Comparison of ENCODE assay signal across 8 cellular contexts in genomic region chr16:71564377-71564967, GRCh38. TPM values are rescaled to one million over a fixed set of nuclear protein-coding genes. Genes with fewer than 3 reads are reported as not detected.
DNase-seq lines count a peak whose midpoint lies in the region; ATAC-seq and TF ChIP-seq lines count a peak whose summit lies in the region.

No MANE protein-coding gene starts in this region.

- TF ChIP-seq CTCF in HFFc6 (IDR thresholded peaks at IDR 0.05) (no peak), fibroblast of lung (conservative IDR thresholded peaks at IDR 0.05 in 1 of 2, IDR thresholded peaks at IDR 0.05 in 1 of 2; ENCODE audit: low read depth in 1 of 2, low read length in 2 of 2) (no peak), prostate gland (IDR thresholded peaks at IDR 0.05) (no peak)

- H3K4me3 ChIP-seq in SJSA1, result peak overlapping the region; percentile 41
- H3K4me3 ChIP-seq in fibroblast of lung (replicated peaks in 1 of 4; ENCODE audit: control extremely low read depth in 1 of 4, insufficient read depth in 1 of 4, low read depth in 3 of 4, low read length in 4 of 4), result peak overlapping the region; percentile 72 to 82 (median 74)
- H3K4me3 ChIP-seq in prostate gland, result peak overlapping the region; percentile 44 to 50

- peak overlapping the region; percentile 98 for H2AFZ ChIP-seq in fibroblast of lung (ENCODE audit: low read length)

- peak overlapping the region; percentile 96 for H3K4me2 ChIP-seq in fibroblast of lung (ENCODE audit: extremely low read depth, insufficient read depth, low read length)

- peaks cover 16% of the 10 kb centered on the region for H3K9me3 Mint-ChIP-seq in HFFc6

- peaks cover 15% of the 10 kb centered on the region for H3K27me3 Mint-ChIP-seq in HFFc6 (ENCODE audit: insufficient read depth)

- H3K27ac ChIP-seq in SJSA1, result no peak overlapping the region
- H3K27ac ChIP-seq in fibroblast of lung (ENCODE audit: insufficient read depth, low read length), result peak overlapping the region; percentile 77
- H3K27ac ChIP-seq in prostate gland, result peak overlapping the region; percentile 71 to 79

- H3K36me3 ChIP-seq in SJSA1 (no peaks in the 10 kb centered on the region), fibroblast of lung (ENCODE audit: control insufficient read depth, insufficient read depth, low read length) (no peaks in the 10 kb centered on the region), prostate gland (no peaks in the 10 kb centered on the region)

- H3K9ac ChIP-seq in fibroblast of lung (ENCODE audit: insufficient read depth, low read length), result peak overlapping the region; percentile 61

- ATAC-seq in GM18508 (IDR thresholded peaks at IDR 0.05; ENCODE audit: insufficient read depth, unreplicated experiment), result peak; percentile 87
- ATAC-seq in HG02970 (IDR thresholded peaks at IDR 0.05; ENCODE audit: low FRiP score, unreplicated experiment), result no peak

- H3K9me3 ChIP-seq in SJSA1 (replicated peaks) (no peaks in the 10 kb centered on the region), fibroblast of lung (ENCODE audit: control insufficient read depth, insufficient read depth, low read depth, low read length) (no peaks in the 10 kb centered on the region), prostate gland (no peaks in the 10 kb centered on the region)

- TF ChIP-seq POLR2A in prostate gland (IDR thresholded peaks at IDR 0.05), result peak; percentile 54

- H3K27me3 ChIP-seq in SJSA1 (replicated peaks) (no peaks in the 10 kb centered on the region), fibroblast of lung (ENCODE audit: control insufficient read depth, insufficient read depth, low read length) (no peaks in the 10 kb centered on the region), prostate gland (replicated peaks; ENCODE audit: insufficient read depth) (no peaks in the 10 kb centered on the region)

- H3K4me1 ChIP-seq in SJSA1 (replicated peaks) (no peaks in the 10 kb centered on the region; the same call in 1 of the 2 replicates), fibroblast of lung (ENCODE audit: control insufficient read depth, extremely low read depth, insufficient read depth, low read length) (no peaks in the 10 kb centered on the region), prostate gland (replicated peaks) (peaks cover 3% of the 10 kb centered on the region)

- H3K4me1 Mint-ChIP-seq in HFFc6 (ENCODE audit: low read depth), result peaks cover 18% of the 10 kb centered on the region

- no peaks in the 10 kb centered on the region for H3K79me2 ChIP-seq in fibroblast of lung (ENCODE audit: control insufficient read depth, insufficient read depth, low read length)

- H4K20me1 ChIP-seq in fibroblast of lung (ENCODE audit: control insufficient read depth, extremely low read depth, insufficient read depth, low read length), result no peaks in the 10 kb centered on the region

- intact Hi-C loops in prostate gland (cut with DNase I), result no loop called here

- peak overlapping the region; percentile 86 for H3K4me3 Mint-ChIP-seq in HFFc6

- DNase-seq in HFFc6 (no peak), SJSA1 (ENCODE audit: low read depth in 1 of 2, low spot score in 2 of 2) (no peak), fibroblast of lung (ENCODE audit: low read depth in 2 of 2) (no peak), prostate gland (ENCODE audit: low spot score) (no peak), NCI-H187 (lab: John Stamatoyannopoulos, UW) (no peak)
- DNase-seq in effector CD4-positive, alpha-beta T cell, result no peak

- WGBS in prostate gland, result 6% methylated on average over 19 of the region's 19 CpGs

- peak overlapping the region; percentile 90 for H3K27ac Mint-ChIP-seq in HFFc6

- peaks cover 4% of the 10 kb centered on the region; the same call in 1 of the 2 replicates for H3K36me3 Mint-ChIP-seq in HFFc6 (ENCODE audit: low read depth)

RNA-seq across cellular contexts. Expression of gene TAT, which starts 12.4 kb away (rescaled TPM):
- not detected for total RNA-seq in HFFc6 (2021; fragmentation: NEBNext Ultra II Directional; extraction: Animal tissue kit (Norgen Biotek cat#: 25700))
- total RNA-seq in SJSA1 (2014; rRNA removed; shearing (Covaris generic)), result not detected in 2 replicates
- total RNA-seq in fibroblast of lung (not detected in 2 replicates), prostate gland (under 1 TPM in 1 of 2 donors, not detected in 1; 0.17 TPM)
- polyA plus RNA-seq in fibroblast of lung, result not detected in 2 replicates
- polyA plus RNA-seq in fibroblast of lung (2012), result 0.07 TPM in 1 of 2 replicates, not detected in the other
- polyA minus RNA-seq in fibroblast of lung (ENCODE audit: low replicate concordance), result not detected in 2 replicates

RNA-seq across cellular contexts. Expression of gene CHST4, which starts 38.2 kb away (rescaled TPM):
- total RNA-seq in HFFc6 (2021; fragmentation: NEBNext Ultra II Directional; extraction: Animal tissue kit (Norgen Biotek cat#: 25700)), result not detected
- total RNA-seq in SJSA1 (2014; rRNA removed; shearing (Covaris generic)), result not detected in 2 replicates
- total RNA-seq in fibroblast of lung (not detected in 2 replicates), prostate gland (1 to 10 TPM in 1 of 2 donors, under 1 TPM in 1; 0.18 to 1.2 TPM)
- polyA plus RNA-seq in fibroblast of lung, result not detected in 2 replicates
- polyA plus RNA-seq in fibroblast of lung (2012), result not detected in 2 replicates
- not detected in 2 replicates for polyA minus RNA-seq in fibroblast of lung (ENCODE audit: low replicate concordance)
